Comparison of ENCODE assay signal across 15 cellular contexts in the genomic region with DNA sequence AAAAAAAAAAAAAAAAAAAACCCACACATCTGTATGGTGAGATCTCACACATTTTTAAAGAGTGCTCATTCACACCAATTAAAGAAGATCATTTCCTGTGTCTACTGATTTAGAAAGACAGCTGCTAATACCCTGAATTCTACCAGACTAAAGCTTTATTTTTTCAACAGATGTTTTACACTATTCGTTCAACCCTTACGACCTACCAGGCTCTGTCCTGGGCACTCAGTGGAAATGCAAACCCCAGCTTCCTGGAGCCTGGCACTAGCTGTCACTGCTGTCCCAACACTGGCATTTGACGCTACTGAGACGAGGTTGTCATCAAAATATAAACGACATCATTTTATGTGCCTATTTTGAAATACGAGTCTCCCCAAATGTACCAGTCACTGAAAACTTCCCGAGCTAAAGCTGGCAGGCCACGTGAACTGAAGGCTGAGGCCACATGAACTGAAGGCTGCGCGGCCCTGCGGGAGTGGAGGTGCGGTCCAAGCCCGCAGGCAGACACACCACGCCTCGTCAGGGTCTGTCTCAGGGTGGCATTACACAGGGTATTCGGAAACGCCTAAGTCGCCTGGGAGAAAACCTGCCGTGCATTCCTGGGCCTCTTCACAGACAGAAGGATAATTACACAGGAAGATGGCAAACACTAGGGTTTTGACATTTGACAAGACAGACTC. TPM values are rescaled to one million over a fixed set of nuclear protein-coding genes. Genes with fewer than 3 reads are reported as not detected.
A peak's percentile ranks its signal among the peaks of the same experiment; 100 is the strongest.
DNase-seq lines count a peak whose midpoint lies in the region; ATAC-seq and TF ChIP-seq lines count a peak whose summit lies in the region.
"Had no signal": no experiment of that assay in that cellular context is flagged by ENCODE, and none has a peak within 500 bp of the region (broad histone marks: within the 10 kb centered on the region; RNA-seq: fewer than 3 reads in every experiment).

No MANE protein-coding gene starts in this region.

- H3K4me1 ChIP-seq in skeletal muscle tissue (ENCODE audit: control insufficient read depth in 3 of 3, insufficient read depth in 3 of 3, low read length in 3 of 3): peaks cover 40 to 58% (median 55%) of the 10 kb centered on the region in 3 donors
- H3K4me1 ChIP-seq: HAP-1, suprapubic skin had no signal

- H3K36me3 Mint-ChIP-seq in activated CD4-positive, alpha-beta T cell treated with anti-CD3 and anti-CD28 coated beads, Interleukin-2, amount 10 ng/mL, durations not matched to agents 24 days and 14 days (ENCODE audit: low read depth): peaks cover 68% of the 10 kb centered on the region
- H3K36me3 Mint-ChIP-seq in activated CD4-positive, alpha-beta T cell treated with anti-CD3 and anti-CD28 coated beads, Interleukin-2, amount 10 ng/mL, durations not matched to agents 7 days and 5 days (ENCODE audit: low read depth): peaks cover 51% of the 10 kb centered on the region

- no peak overlapping the region for H3K4me3 Mint-ChIP-seq in activated CD4-positive, alpha-beta T cell treated with anti-CD3 and anti-CD28 coated beads, Interleukin-2, amount 10 ng/mL, durations not matched to agents 24 days and 14 days
- H3K4me3 Mint-ChIP-seq in activated CD4-positive, alpha-beta T cell treated with anti-CD3 and anti-CD28 coated beads, Interleukin-2, amount 10 ng/mL, durations not matched to agents 7 days and 5 days: no peak overlapping the region

- H3K4me1 Mint-ChIP-seq in activated CD4-positive, alpha-beta T cell treated with anti-CD3 and anti-CD28 coated beads, Interleukin-2, amount 10 ng/mL, durations not matched to agents 24 days and 14 days: peaks cover 28% of the 10 kb centered on the region
- H3K4me1 Mint-ChIP-seq in activated CD4-positive, alpha-beta T cell treated with anti-CD3 and anti-CD28 coated beads, Interleukin-2, amount 10 ng/mL, durations not matched to agents 7 days and 5 days: peaks cover 37% of the 10 kb centered on the region

- H3K4me3 ChIP-seq in dorsolateral prefrontal cortex (no peak overlapping the region), skeletal muscle tissue (ENCODE audit: low read length in 3 of 3) (peak overlapping the region in 1 of 3 donors; percentile 31)
- H3K4me3 ChIP-seq: HAP-1, suprapubic skin had no signal

- no peaks in the 10 kb centered on the region for H3K9me3 ChIP-seq in skeletal muscle tissue (ENCODE audit: control insufficient read depth in 3 of 3, low read length in 3 of 3)
- H3K9me3 ChIP-seq: HAP-1, suprapubic skin had no signal

- DNase-seq in activated CD4-positive, alpha-beta T cell treated with anti-CD3 and anti-CD28 coated beads, Interleukin-2, amount 10 ng/mL, durations not matched to agents 24 days and 14 days: no peak
- DNase-seq in activated CD4-positive, alpha-beta T cell treated with anti-CD3 and anti-CD28 coated beads, Interleukin-2, amount 10 ng/mL, durations not matched to agents 7 days and 5 days: no peak
- DNase-seq in dorsolateral prefrontal cortex: no peak
- no peak for DNase-seq in activated CD4-positive, alpha-beta T cell treated with anti-CD3 and anti-CD28 coated beads, Interleukin-2, amount 50 U/mL, for 1 hour
- DNase-seq in GM03348 (ENCODE audit: low spot score): no peak
- DNase-seq in amniotic stem cell (lab: John Stamatoyannopoulos, UW): no peak
- DNase-seq: NCI-H2081 had no signal

- H3K27ac ChIP-seq in dorsolateral prefrontal cortex (peak overlapping the region in 34 of 59 donors; percentile 0 to 72 (median 30)), skeletal muscle tissue (ENCODE audit: low read depth, low read length) (peak overlapping the region; percentile 64)
- H3K27ac ChIP-seq: 22Rv1, KMS-11, suprapubic skin had no signal

- no peaks in the 10 kb centered on the region for H3K9me3 Mint-ChIP-seq in activated CD4-positive, alpha-beta T cell treated with anti-CD3 and anti-CD28 coated beads, Interleukin-2, amount 10 ng/mL, durations not matched to agents 24 days and 14 days
- H3K9me3 Mint-ChIP-seq in activated CD4-positive, alpha-beta T cell treated with anti-CD3 and anti-CD28 coated beads, Interleukin-2, amount 10 ng/mL, durations not matched to agents 7 days and 5 days: no peaks in the 10 kb centered on the region

- no peak for TF ChIP-seq CTCF in dorsolateral prefrontal cortex (IDR thresholded peaks at IDR 0.05 in 54 of 56, conservative IDR thresholded peaks at IDR 0.05 in 2 of 56; ENCODE audit: low read depth in 1 of 56, partially characterized antibody in 56 of 56)

- H3K36me3 ChIP-seq in skeletal muscle tissue (ENCODE audit: control insufficient read depth in 3 of 3, insufficient read depth in 3 of 3, low read length in 3 of 3): peaks cover 53 to 74% (median 63%) of the 10 kb centered on the region in 3 donors

- intact Hi-C loops in activated CD4-positive, alpha-beta T cell treated with anti-CD3 and anti-CD28 coated beads, Interleukin-2, amount 10 ng/mL, durations not matched to agents 24 days and 14 days (cut with micrococcal nuclease): no loop called here
- intact Hi-C loops in dorsolateral prefrontal cortex (cut with DNase I): loop anchor here in 1 of 2 donors (10.0 kb wide), 3 partner anchors 152 to 1118 kb away; no protein-coding TSS in a partner anchor

- H3K27ac Mint-ChIP-seq in activated CD4-positive, alpha-beta T cell treated with anti-CD3 and anti-CD28 coated beads, Interleukin-2, amount 10 ng/mL, durations not matched to agents 24 days and 14 days: peak overlapping the region; percentile 41
- no peak overlapping the region for H3K27ac Mint-ChIP-seq in activated CD4-positive, alpha-beta T cell treated with anti-CD3 and anti-CD28 coated beads, Interleukin-2, amount 10 ng/mL, durations not matched to agents 7 days and 5 days

- POLR2A ChIA-PET in activated CD4-positive, alpha-beta T cell treated with anti-CD3 and anti-CD28 coated beads, Interleukin-2, amount 10 ng/mL, durations not matched to agents 7 days and 5 days (lab: Charles Lee): no interaction called here

- no peaks in the 10 kb centered on the region for H3K27me3 ChIP-seq in dorsolateral prefrontal cortex
- no peaks in the 10 kb centered on the region for H3K27me3 ChIP-seq in skeletal muscle tissue (ENCODE audit: control insufficient read depth in 3 of 3, insufficient read depth in 3 of 3, low read length in 3 of 3)
- H3K27me3 ChIP-seq: suprapubic skin had no signal

- H3K9ac ChIP-seq in skeletal muscle tissue (ENCODE audit: low read depth in 1 of 3, low read length in 3 of 3): peak overlapping the region; percentile 12 to 62 (median 25)
- H3K9ac ChIP-seq: KMS-11 had no signal

- CTCF ChIA-PET in activated CD4-positive, alpha-beta T cell treated with anti-CD3 and anti-CD28 coated beads, Interleukin-2, amount 10 ng/mL, durations not matched to agents 7 days and 5 days (lab: Charles Lee): interaction anchor here (0.6 to 1.8 kb wide), 2 partner anchors 14 to 27 kb away, joined by 4 read pairs; a partner anchor contains a TSS

- ATAC-seq in HG03060 (IDR thresholded peaks at IDR 0.05; ENCODE audit: low read depth, unreplicated experiment): peak; percentile 16

- H3K27me3 Mint-ChIP-seq in activated CD4-positive, alpha-beta T cell treated with anti-CD3 and anti-CD28 coated beads, Interleukin-2, amount 10 ng/mL, durations not matched to agents 24 days and 14 days: no peaks in the 10 kb centered on the region
- no peaks in the 10 kb centered on the region for H3K27me3 Mint-ChIP-seq in activated CD4-positive, alpha-beta T cell treated with anti-CD3 and anti-CD28 coated beads, Interleukin-2, amount 10 ng/mL, durations not matched to agents 7 days and 5 days

RNA-seq across cellular contexts. Expression of a gene that starts 27.2 kb away (rescaled TPM):
- 31.0 and 36.8 TPM in 2 replicates for total RNA-seq in activated CD4-positive, alpha-beta T cell treated with anti-CD3 and anti-CD28 coated beads, Interleukin-2, amount 10 ng/mL, durations not matched to agents 24 days and 14 days
- 10 to 100 TPM; 24.9 to 28.4 TPM for total RNA-seq in activated CD4-positive, alpha-beta T cell treated with anti-CD3 and anti-CD28 coated beads, Interleukin-2, amount 10 ng/mL, durations not matched to agents 7 days and 5 days
- total RNA-seq in dorsolateral prefrontal cortex (10 to 100 TPM; 19.4 to 39.0 (median 27.8) TPM), skeletal muscle tissue (35.0 TPM)

RNA-seq across cellular contexts. Expression of a gene that starts 56.7 kb away (rescaled TPM):
- 2.2 TPM in 2 replicates for total RNA-seq in activated CD4-positive, alpha-beta T cell treated with anti-CD3 and anti-CD28 coated beads, Interleukin-2, amount 10 ng/mL, durations not matched to agents 24 days and 14 days
- total RNA-seq in activated CD4-positive, alpha-beta T cell treated with anti-CD3 and anti-CD28 coated beads, Interleukin-2, amount 10 ng/mL, durations not matched to agents 7 days and 5 days: under 1 TPM in 1 of 2 experiments, not detected in 1; 0.10 TPM
- total RNA-seq in dorsolateral prefrontal cortex: 10 to 100 TPM in 119 of 120 experiments, 1 to 10 TPM in 1; 10.0 to 50.2 (median 31.8) TPM
- total RNA-seq in skeletal muscle tissue: 0.52 TPM
- total RNA-seq: dermis blood vessel endothelial cell, renal cortical epithelial cell had no signal
